19 cellular contexts compared by ENCODE assay signal in genomic region chr11:128619540-128620305, GRCh38. TPM values are rescaled to one million over a fixed set of nuclear protein-coding genes. Genes with fewer than 3 reads are reported as not detected.
A peak's percentile ranks its signal among the peaks of the same experiment; 100 is the strongest.
DNase-seq lines count a peak whose midpoint lies in the region; ATAC-seq and TF ChIP-seq lines count a peak whose summit lies in the region.
"Had no signal": no experiment of that assay in that cellular context is flagged by ENCODE, and none has a peak within 500 bp of the region (broad histone marks: within the 10 kb centered on the region; RNA-seq: fewer than 3 reads in every experiment).

No MANE protein-coding gene starts in this region.

- no peak overlapping the region for H3K4me3 Mint-ChIP-seq in central memory CD8-positive, alpha-beta T cell
- H3K4me3 Mint-ChIP-seq in stimulated activated memory B cell treated with anti-CD40 and anti-IgM and Interleukin-4, amounts not matched to agents 10 μg/mL and 1 μg/mL and 100 μg/mL, for 72 hours, result no peak overlapping the region
- no peak overlapping the region for H3K4me3 Mint-ChIP-seq in activated T-helper 2 cell treated with anti-CD3 and anti-CD28 coated beads, Interferon-gamma antibody, Interleukin-2, Interleukin-4, amounts not matched to agents 10 μg/mL and 5 μg/mL and 100 μg/mL, durations not matched to agents 14 hours and 24 hours and 36 hours (ENCODE audit: low read depth)
- H3K4me3 Mint-ChIP-seq: activated naive CD8-positive, alpha-beta T cell treated with anti-CD3 and anti-CD28 coated beads, Interleukin-2, amount 10 ng/mL, durations not matched to agents 7 days and 5 days had no signal

- H3K27me3 Mint-ChIP-seq in central memory CD8-positive, alpha-beta T cell, result no peaks in the 10 kb centered on the region
- no peaks in the 10 kb centered on the region for H3K27me3 Mint-ChIP-seq in stimulated activated memory B cell treated with anti-CD40 and anti-IgM and Interleukin-4, amounts not matched to agents 10 μg/mL and 1 μg/mL and 100 μg/mL, for 72 hours
- H3K27me3 Mint-ChIP-seq in activated T-helper 2 cell treated with anti-CD3 and anti-CD28 coated beads, Interferon-gamma antibody, Interleukin-2, Interleukin-4, amounts not matched to agents 10 μg/mL and 5 μg/mL and 100 μg/mL, durations not matched to agents 14 hours and 24 hours and 36 hours (ENCODE audit: low read depth), result peaks cover under 1% of the 10 kb centered on the region
- H3K27me3 Mint-ChIP-seq: activated naive CD8-positive, alpha-beta T cell treated with anti-CD3 and anti-CD28 coated beads, Interleukin-2, amount 10 ng/mL, durations not matched to agents 7 days and 5 days had no signal

- TF ChIP-seq CTCF in left ventricle myocardium inferior (IDR thresholded peaks at IDR 0.05; ENCODE audit: borderline replicate concordance), result no peak
- no peak for TF ChIP-seq CTCF in OCI-LY3 (IDR thresholded peaks at IDR 0.05; ENCODE audit: low read depth, low read length)

- H3K27me3 ChIP-seq in left ventricle myocardium inferior (ENCODE audit: low read depth) (no peaks in the 10 kb centered on the region), OCI-LY3 (ENCODE audit: low read depth, low read length) (no peaks in the 10 kb centered on the region)
- H3K27me3 ChIP-seq: esophagus squamous epithelium, MG63 had no signal

- peak overlapping the region; percentile 4; the same call in 1 of the 2 replicates for H3K9ac ChIP-seq in OCI-LY3 (ENCODE audit: low read length)

- no peak for ATAC-seq in left ventricle myocardium superior
- no peak for ATAC-seq in central memory CD8-positive, alpha-beta T cell (replicated peaks; ENCODE audit: extremely low read depth, poor library complexity, severe bottlenecking)
- ATAC-seq in stimulated activated memory B cell treated with anti-CD40 and anti-IgM and Interleukin-4, amounts not matched to agents 10 μg/mL and 1 μg/mL and 100 μg/mL, for 72 hours, result no peak
- ATAC-seq: right cardiac atrium had no signal

- H3K4me2 ChIP-seq in OCI-LY3 (ENCODE audit: low read length), result peak overlapping the region; percentile 32

- peaks cover 6% of the 10 kb centered on the region for H3K36me3 Mint-ChIP-seq in central memory CD8-positive, alpha-beta T cell (ENCODE audit: insufficient read depth)
- no peaks in the 10 kb centered on the region for H3K36me3 Mint-ChIP-seq in stimulated activated memory B cell treated with anti-CD40 and anti-IgM and Interleukin-4, amounts not matched to agents 10 μg/mL and 1 μg/mL and 100 μg/mL, for 72 hours
- no peaks in the 10 kb centered on the region for H3K36me3 Mint-ChIP-seq in activated T-helper 2 cell treated with anti-CD3 and anti-CD28 coated beads, Interferon-gamma antibody, Interleukin-2, Interleukin-4, amounts not matched to agents 10 μg/mL and 5 μg/mL and 100 μg/mL, durations not matched to agents 14 hours and 24 hours and 36 hours (ENCODE audit: low read depth)
- H3K36me3 Mint-ChIP-seq: activated naive CD8-positive, alpha-beta T cell treated with anti-CD3 and anti-CD28 coated beads, Interleukin-2, amount 10 ng/mL, durations not matched to agents 7 days and 5 days had no signal

- DNase-seq in left ventricle myocardium inferior (no peak), left ventricle myocardium superior (no peak), COR-L47 (lab: John Stamatoyannopoulos, UW) (no peak), midbrain (lab: John Stamatoyannopoulos, UW) (no peak)
- DNase-seq in central memory CD8-positive, alpha-beta T cell (ENCODE audit: low spot score in 2 of 2), result no peak
- no peak for DNase-seq in activated T-helper 2 cell treated with anti-CD3 and anti-CD28 coated beads, Interferon-gamma antibody, Interleukin-2, Interleukin-4, amounts not matched to agents 10 μg/mL and 5 μg/mL and 100 μg/mL, durations not matched to agents 14 hours and 24 hours and 36 hours (ENCODE audit: low spot score)
- DNase-seq: activated naive CD8-positive, alpha-beta T cell treated with anti-CD3 and anti-CD28 coated beads, Interleukin-2, amount 10 ng/mL, durations not matched to agents 7 days and 5 days; dorsolateral prefrontal cortex; esophagus squamous epithelium; glutamatergic neuron; MG63; NCI-H187 treated with DMSO at 0.1 percent for 48 hours; NCI-H510A treated with DMSO at 0.1 percent for 48 hours; right cardiac atrium; SIG-M5; stimulated activated CD4-positive, alpha-beta T cell treated with anti-CD3 and anti-CD28 coated beads, Interleukin-1b, Interleukin-23, amount 100 ng/mL, for 48 hours had no signal

- peaks cover 29% of the 10 kb centered on the region for H3K4me1 ChIP-seq in left ventricle myocardium inferior
- peaks cover 49% of the 10 kb centered on the region for H3K4me1 ChIP-seq in OCI-LY3 (ENCODE audit: low read length)

- no peaks in the 10 kb centered on the region for H3K79me2 ChIP-seq in OCI-LY3 (ENCODE audit: low read length)

- peaks cover 54% of the 10 kb centered on the region for H3K4me1 Mint-ChIP-seq in central memory CD8-positive, alpha-beta T cell
- H3K4me1 Mint-ChIP-seq in stimulated activated memory B cell treated with anti-CD40 and anti-IgM and Interleukin-4, amounts not matched to agents 10 μg/mL and 1 μg/mL and 100 μg/mL, for 72 hours, result peaks cover 80% of the 10 kb centered on the region
- peaks cover 44% of the 10 kb centered on the region for H3K4me1 Mint-ChIP-seq in activated T-helper 2 cell treated with anti-CD3 and anti-CD28 coated beads, Interferon-gamma antibody, Interleukin-2, Interleukin-4, amounts not matched to agents 10 μg/mL and 5 μg/mL and 100 μg/mL, durations not matched to agents 14 hours and 24 hours and 36 hours (ENCODE audit: low read depth)

- H3K9me3 Mint-ChIP-seq in central memory CD8-positive, alpha-beta T cell, result no peaks in the 10 kb centered on the region
- H3K9me3 Mint-ChIP-seq in stimulated activated memory B cell treated with anti-CD40 and anti-IgM and Interleukin-4, amounts not matched to agents 10 μg/mL and 1 μg/mL and 100 μg/mL, for 72 hours, result no peaks in the 10 kb centered on the region
- no peaks in the 10 kb centered on the region for H3K9me3 Mint-ChIP-seq in activated T-helper 2 cell treated with anti-CD3 and anti-CD28 coated beads, Interferon-gamma antibody, Interleukin-2, Interleukin-4, amounts not matched to agents 10 μg/mL and 5 μg/mL and 100 μg/mL, durations not matched to agents 14 hours and 24 hours and 36 hours
- H3K9me3 Mint-ChIP-seq: activated naive CD8-positive, alpha-beta T cell treated with anti-CD3 and anti-CD28 coated beads, Interleukin-2, amount 10 ng/mL, durations not matched to agents 7 days and 5 days had no signal

- no peaks in the 10 kb centered on the region for H3K9me3 ChIP-seq in left ventricle myocardium inferior (replicated peaks)
- no peaks in the 10 kb centered on the region for H3K9me3 ChIP-seq in OCI-LY3 (ENCODE audit: insufficient read depth, low read length)
- H3K9me3 ChIP-seq: esophagus squamous epithelium, MG63, thoracic aorta had no signal

- peak overlapping the region; percentile 71 for H2AFZ ChIP-seq in OCI-LY3 (ENCODE audit: low read depth, low read length)

- peak overlapping the region; percentile 38 for H3K4me3 ChIP-seq in left ventricle myocardium inferior
- H3K4me3 ChIP-seq in OCI-LY3 (ENCODE audit: low read length), result no peak overlapping the region
- H3K4me3 ChIP-seq: dorsolateral prefrontal cortex, esophagus squamous epithelium, MG63, thoracic aorta had no signal

- H3K36me3 ChIP-seq in left ventricle myocardium inferior (no peaks in the 10 kb centered on the region), OCI-LY3 (replicated peaks; ENCODE audit: low read depth, low read length) (no peaks in the 10 kb centered on the region)
- H3K36me3 ChIP-seq: esophagus squamous epithelium, MG63, thoracic aorta had no signal

- intact Hi-C loops in left ventricle myocardium inferior (cut with micrococcal nuclease), result no loop called here
- intact Hi-C loops in left ventricle myocardium superior (cut with micrococcal nuclease), result no loop called here
- intact Hi-C loops in activated T-helper 2 cell treated with anti-CD3 and anti-CD28 coated beads, Interferon-gamma antibody, Interleukin-2, Interleukin-4, amounts not matched to agents 10 μg/mL and 5 μg/mL and 100 μg/mL, durations not matched to agents 14 hours and 24 hours and 36 hours (cut with micrococcal nuclease), result loop anchor here (10.0 kb wide), 1 partner anchor 295 kb away; no protein-coding TSS in a partner anchor

- peak overlapping the region; percentile 67 for H3K27ac Mint-ChIP-seq in central memory CD8-positive, alpha-beta T cell (ENCODE audit: low read depth)
- H3K27ac Mint-ChIP-seq in stimulated activated memory B cell treated with anti-CD40 and anti-IgM and Interleukin-4, amounts not matched to agents 10 μg/mL and 1 μg/mL and 100 μg/mL, for 72 hours, result peak overlapping the region; percentile 93
- no peak overlapping the region for H3K27ac Mint-ChIP-seq in activated T-helper 2 cell treated with anti-CD3 and anti-CD28 coated beads, Interferon-gamma antibody, Interleukin-2, Interleukin-4, amounts not matched to agents 10 μg/mL and 5 μg/mL and 100 μg/mL, durations not matched to agents 14 hours and 24 hours and 36 hours

- H4K20me1 ChIP-seq in OCI-LY3 (ENCODE audit: insufficient read depth, low read length), result no peaks in the 10 kb centered on the region

- H3K27ac ChIP-seq in left ventricle myocardium inferior (replicated peaks), result peak overlapping the region; percentile 60
- 0 out of 2 replicates have a peak overlapping the region, but pooled peaks have one; percentile 2 for H3K27ac ChIP-seq in OCI-LY3 (ENCODE audit: low read length)
- H3K27ac ChIP-seq: dorsolateral prefrontal cortex, esophagus squamous epithelium, thoracic aorta had no signal

RNA-seq across cellular contexts. Expression of gene ETS1, which starts 32.4 kb away (rescaled TPM):
- total RNA-seq in left ventricle myocardium inferior (45.3 TPM), left ventricle myocardium superior (53.4 TPM)
- 517 and 526 TPM in 2 replicates for total RNA-seq in activated T-helper 2 cell treated with anti-CD3 and anti-CD28 coated beads, Interferon-gamma antibody, Interleukin-2, Interleukin-4, amounts not matched to agents 10 μg/mL and 5 μg/mL and 100 μg/mL, durations not matched to agents 14 hours and 24 hours and 36 hours
